12 cellular contexts compared by ENCODE assay signal in the genomic region with DNA sequence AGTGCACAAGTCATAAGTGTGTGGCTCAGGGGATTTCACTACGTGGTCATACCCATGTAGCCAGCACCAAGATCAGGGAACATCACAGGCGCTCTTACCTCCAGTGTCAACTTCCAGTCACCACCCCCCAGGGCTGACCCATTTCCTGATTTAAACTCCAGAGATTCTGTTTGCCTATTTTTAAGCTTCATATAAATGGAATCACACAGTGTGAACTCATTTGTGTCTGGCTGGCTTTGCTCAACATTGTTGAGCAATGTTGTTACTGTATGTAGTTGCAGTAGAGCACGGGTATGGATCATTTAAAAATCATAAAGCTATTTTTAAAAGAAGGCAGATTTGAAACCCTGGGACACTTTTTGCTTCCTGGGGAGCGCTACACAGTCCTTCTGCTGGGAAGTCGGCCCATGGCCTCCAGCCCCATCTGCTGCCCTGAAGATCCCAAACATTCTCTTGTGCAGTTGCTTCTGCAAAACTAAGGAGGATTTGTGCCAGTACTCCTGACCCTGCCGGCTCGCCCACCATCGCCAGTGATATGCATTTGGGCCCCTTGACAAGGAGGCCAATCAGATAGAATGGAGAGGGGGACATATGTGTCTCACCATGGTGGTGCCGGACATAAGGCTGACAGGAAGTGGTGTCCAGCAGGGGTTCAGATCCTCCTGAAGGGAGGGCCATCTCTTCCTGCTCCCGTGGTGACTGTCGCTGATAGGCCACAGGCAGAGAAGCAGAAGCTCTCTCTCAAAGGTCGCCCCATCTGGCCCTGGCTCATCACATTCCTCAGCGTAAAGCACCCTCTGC. TPM values are rescaled to one million over a fixed set of nuclear protein-coding genes. Genes with fewer than 3 reads are reported as not detected.
A peak's percentile ranks its signal among the peaks of the same experiment; 100 is the strongest.
DNase-seq lines count a peak whose midpoint lies in the region; TF ChIP-seq lines count a peak whose summit lies in the region.
"Had no signal": no experiment of that assay in that cellular context is flagged by ENCODE, and none has a peak within 500 bp of the region (broad histone marks: within the 10 kb centered on the region; RNA-seq: fewer than 3 reads in every experiment).

No MANE protein-coding gene starts in this region.

- H2AFZ ChIP-seq in neuronal stem cell (ENCODE audit: low read length) = peak overlapping the region; percentile 79

- TF ChIP-seq CTCF in fibroblast of villous mesenchyme (IDR thresholded peaks at IDR 0.05; ENCODE audit: insufficient read depth, low read depth, low read length) = no peak

- H3K4me3 ChIP-seq in fibroblast of villous mesenchyme (ENCODE audit: low read depth, low read length) (no peak overlapping the region), neuronal stem cell (ENCODE audit: low read length in 2 of 2) (peak overlapping the region in 1 of 2 donors; percentile 11)
- H3K4me3 ChIP-seq: pancreas had no signal

- H3K23ac ChIP-seq in neuronal stem cell (ENCODE audit: low read depth, low read length, poor library complexity) = no peak overlapping the region

- H3K18ac ChIP-seq in neuronal stem cell (ENCODE audit: low read length) = no peak overlapping the region

- no peak overlapping the region for H3K9ac ChIP-seq in neuronal stem cell (ENCODE audit: low read depth, low read length, poor library complexity)

- H2BK15ac ChIP-seq in neuronal stem cell (ENCODE audit: low read length) = no peak overlapping the region

- no peak overlapping the region for H3K4ac ChIP-seq in neuronal stem cell (ENCODE audit: low read length)

- no peak overlapping the region for H3K14ac ChIP-seq in neuronal stem cell (ENCODE audit: low read length)

- no peak overlapping the region for H3K27ac ChIP-seq in neuronal stem cell (replicated peaks; ENCODE audit: low read length)
- H3K27ac ChIP-seq: pancreas had no signal

- no CpG with 5 or more reads among the region's 13 CpGs for WGBS in neuronal stem cell (ENCODE audit: extremely low coverage in 2 of 2, insufficient read length in 2 of 2, insufficient replicate concordance in 1 of 2), 2 donors

- H2BK120ac ChIP-seq in neuronal stem cell (ENCODE audit: low read depth, low read length) = no peak overlapping the region

- peak; percentile 48 for DNase-seq in ELR (ENCODE audit: low read depth)
- DNase-seq in SIG-M5 (lab: John Stamatoyannopoulos, UW) = peak; percentile 49
- DNase-seq in fibroblast of villous mesenchyme (ENCODE audit: low read depth) = peak; percentile 66
- DNase-seq in neuronal stem cell (ENCODE audit: low spot score) = no peak
- DNase-seq in hypothalamus (lab: John Stamatoyannopoulos, UW) = no peak
- no peak for DNase-seq in NCI-H2081 treated with DMSO at 0.1 percent for 48 hours (lab: John Stamatoyannopoulos, UW)
- no peak for DNase-seq in stimulated activated CD4-positive, alpha-beta T cell treated with anti-CD3 and anti-CD28 coated beads, Interleukin-15, amount 100 ng/mL, for 24 hours
- no peak for DNase-seq in NCI-H1092 treated with DMSO at 0.1 percent for 48 hours (lab: John Stamatoyannopoulos, UW)
- DNase-seq: activated naive CD4-positive, alpha-beta T cell treated with Interleukin-2 at 50 U/mL for 16 hours; pancreas had no signal

- peaks cover under 1 to 2% of the 10 kb centered on the region in 2 donors for H3K9me3 ChIP-seq in neuronal stem cell (replicated peaks in 1 of 2; ENCODE audit: control insufficient read depth in 2 of 2, insufficient read depth in 1 of 2, low read depth in 1 of 2, low read length in 2 of 2)
- H3K9me3 ChIP-seq: pancreas had no signal

- H3K36me3 ChIP-seq in neuronal stem cell (replicated peaks in 1 of 2; ENCODE audit: control insufficient read depth in 2 of 2, insufficient read depth in 2 of 2, low read length in 2 of 2) = no peaks in the 10 kb centered on the region
- H3K36me3 ChIP-seq: pancreas had no signal

- peaks cover 0 to 4% (median 0%) of the 10 kb centered on the region in 3 experiments for H3K27me3 ChIP-seq in neuronal stem cell (ENCODE audit: control insufficient read depth in 3 of 3, insufficient read depth in 3 of 3, low read depth in 1 of 3, low read length in 3 of 3)
- H3K27me3 ChIP-seq: pancreas had no signal

- H2BK5ac ChIP-seq in neuronal stem cell (ENCODE audit: low read length) = no peak overlapping the region

- H3K79me1 ChIP-seq in neuronal stem cell (ENCODE audit: low read depth, low read length) = no peaks in the 10 kb centered on the region

- no peak overlapping the region for H4K8ac ChIP-seq in neuronal stem cell (ENCODE audit: low read depth, low read length)

- H2AK5ac ChIP-seq in neuronal stem cell (ENCODE audit: low read depth, low read length) = no peak overlapping the region

- no peak overlapping the region for H2BK12ac ChIP-seq in neuronal stem cell (ENCODE audit: low read length)

- no peak overlapping the region for H4K91ac ChIP-seq in neuronal stem cell (ENCODE audit: low read depth, low read length, poor library complexity)

- no peak overlapping the region for H3K4me2 ChIP-seq in neuronal stem cell (ENCODE audit: insufficient read depth, low read length, poor library complexity, severe bottlenecking)

- peaks cover 0 to 2% of the 10 kb centered on the region in 2 donors for H3K4me1 ChIP-seq in neuronal stem cell (ENCODE audit: control insufficient read depth in 2 of 2, insufficient read depth in 1 of 2, low read depth in 1 of 2, low read length in 2 of 2)
- H3K4me1 ChIP-seq: pancreas had no signal

RNA-seq across cellular contexts. Expression of gene DCANP1, which starts 13.3 kb away (rescaled TPM):
- total RNA-seq in fibroblast of villous mesenchyme = not detected in 2 replicates
- not detected for polyA plus RNA-seq in neuronal stem cell (2013, experiment 1 of 2)
- not detected for polyA plus RNA-seq in neuronal stem cell (2013, experiment 2 of 2)
- total RNA-seq: H1, M059J, pancreas had no signal
- polyA plus RNA-seq: H1, pancreas had no signal

RNA-seq across cellular contexts. Expression of gene TIFAB, which starts 18.3 kb away (rescaled TPM):
- total RNA-seq in fibroblast of villous mesenchyme = not detected in 2 replicates
- polyA plus RNA-seq in neuronal stem cell (2013, experiment 1 of 2) = not detected
- not detected for polyA plus RNA-seq in neuronal stem cell (2013, experiment 2 of 2)
- total RNA-seq: H1, M059J had no signal
- polyA plus RNA-seq: H1, pancreas had no signal

RNA-seq across cellular contexts. Expression of gene MACROH2A1, which starts 34.8 kb away (rescaled TPM):
- total RNA-seq in fibroblast of villous mesenchyme = 161 and 171 TPM in 2 replicates
- polyA plus RNA-seq in neuronal stem cell (2013, experiment 1 of 2) = 191 TPM
- polyA plus RNA-seq in neuronal stem cell (2013, experiment 2 of 2) = 193 TPM

Comparison
In these comparisons a context has a peak if more than half of its experiments do, and no peak if none do; other contexts are left out.
1. DNase-seq: peak in ELR (single experiment), SIG-M5 (single experiment) and fibroblast of villous mesenchyme (single experiment); none in neuronal stem cell (single experiment), hypothalamus (0 of 51), NCI-H2081 treated with DMSO at 0.1 percent for 48 hours (single experiment), stimulated activated CD4-positive, alpha-beta T cell treated with anti-CD3 and anti-CD28 coated beads, Interleukin-15, amount 100 ng/mL, for 24 hours (single experiment) and NCI-H1092 treated with DMSO at 0.1 percent for 48 hours (single experiment).